Comparison of ENCODE assay signal across 26 cellular contexts in genomic region chr2:190205643-190206042, GRCh38.
DNase-seq lines count a peak whose midpoint lies in the region; ATAC-seq and TF ChIP-seq lines count a peak whose summit lies in the region.
"Had no signal": no experiment of that assay in that cellular context is flagged by ENCODE, and none has a peak within 500 bp of the region (broad histone marks: within the 10 kb centered on the region; RNA-seq: fewer than 3 reads in every experiment).

No MANE protein-coding gene starts in this region.

- peak; percentile 84 for ATAC-seq in sciatic nerve
- ATAC-seq: foreskin keratinocyte, right lobe of liver had no signal

- TF ChIP-seq POLR2A in lower leg skin (IDR thresholded peaks at IDR 0.05) = no peak
- TF ChIP-seq POLR2A in erythroblast (IDR thresholded peaks at IDR 0.05; ENCODE audit: low read length) = no peak

- WGBS in lower leg skin, 2 donors = 84 to 89% methylated on average over 4 of the region's 4 CpGs

- DNase-seq in HCEC 1CT (peak; percentile 17), OCI-M1 (lab: John Stamatoyannopoulos, UW) (peak; percentile 73), fibroblast of peridontal ligament (ENCODE audit: extremely low read depth) (peak; percentile 93), sciatic nerve (ENCODE audit: low spot score) (no peak), lower leg skin (ENCODE audit: low spot score in 2 of 2) (no peak), erythroblast (lab: John Stamatoyannopoulos, UW) (no peak), putamen (ENCODE audit: low spot score) (no peak)
- DNase-seq: activated B cell treated with CpG ODN at 0.5 μM for 24 hours; activated CD4-positive, alpha-beta memory T cell treated with anti-CD3 and anti-CD28 coated beads, Interleukin-2, amount 10 ng/mL, durations not matched to agents 7 days and 5 days; activated naive CD4-positive, alpha-beta T cell treated with Interleukin-2 at 50 U/mL for 16 hours; activated T-cell treated with anti-CD3 and anti-CD28 coated beads for 4 hours; AML-193; aorta; DMS79 treated with DMSO at 0.1 percent for 48 hours; foreskin keratinocyte; H9; hippocampal formation; KG1; NCI-H1105 treated with DMSO at 0.1 percent for 48 hours; NCI-H2081; NCI-H510A; right lobe of liver; SK-N-SH; stimulated activated CD4-positive, alpha-beta T cell treated with anti-CD3 and anti-CD28 coated beads, Interleukin-1b, Interleukin-23, amount 100 ng/mL, for 48 hours; stimulated activated naive CD4-positive, alpha-beta T cell treated with Interleukin-2 at 50 U/mL for 16 hours had no signal

- H3K4me3 ChIP-seq in lower leg skin (ENCODE audit: low read depth, poor library complexity, severe bottlenecking) = no peak overlapping the region
- H3K4me3 ChIP-seq: right lobe of liver, tibial nerve had no signal

- intact Hi-C loops in sciatic nerve (cut with DNase I) (no loop called here), lower leg skin (cut with DNase I; ENCODE audit: low total_unique reads) (no loop called here)

- no peak for TF ChIP-seq CTCF in lower leg skin (IDR thresholded peaks at IDR 0.05)

Comparison
In these comparisons a context has a peak if more than half of its experiments do, and no peak if none do; other contexts are left out.
1. DNase-seq: peak in HCEC 1CT (single experiment), OCI-M1 (single experiment) and fibroblast of peridontal ligament (single experiment); none in sciatic nerve (single experiment), lower leg skin (0 of 2), erythroblast (0 of 2) and putamen (single experiment).